22 cellular contexts compared by ENCODE assay signal in genomic region chr19:48053856-48054255, GRCh38. TPM values are rescaled to one million over a fixed set of nuclear protein-coding genes. Genes with fewer than 3 reads are reported as not detected.
"Had no signal": no experiment of that assay in that cellular context is flagged by ENCODE, and none has a peak within 500 bp of the region (broad histone marks: within the 10 kb centered on the region; RNA-seq: fewer than 3 reads in every experiment).

No MANE protein-coding gene starts in this region.

- H3K4me3 ChIP-seq: cardiac muscle cell, left lung, spleen, thoracic aorta had no signal

- H3K4me1 ChIP-seq: left lung, spleen had no signal

- DNase-seq: activated CD4-positive, alpha-beta T cell treated with anti-CD3 and anti-CD28 coated beads, Interleukin-2, amount 50 U/mL, for 1 hour; activated CD8-positive, alpha-beta memory T cell treated with anti-CD3 and anti-CD28 coated beads for 24 hours; activated CD8-positive, alpha-beta memory T cell treated with anti-CD3 and anti-CD28 coated beads, Interleukin-2, amount 50 U/mL, for 48 hours; activated gamma-delta T cell; activated T-cell treated with anti-CD3 and anti-CD28 coated beads, Interleukin-2, amount 50 U/mL, for 72 hours; dermis blood vessel endothelial cell; effector memory CD4-positive, alpha-beta T cell; kidney; left lung; midbrain; nephron progenitor cell; nucleus accumbens; retina; spleen; stimulated activated naive B cell treated with anti-CD40 and anti-IgM and Interleukin-4, amounts not matched to agents 10 μg/mL and 1 μg/mL and 100 μg/mL, for 72 hours had no signal

- ATAC-seq: activated CD4-positive, CD25-positive, alpha-beta regulatory T cell treated with anti-CD3 and anti-CD28 coated beads, Interleukin-2, amount 50 U/mL, for 24 hours; activated naive CD4-positive, alpha-beta T cell treated with anti-CD3 and anti-CD28 coated beads, Interleukin-2, amount 50 U/mL, for 72 hours; activated T-cell treated with anti-CD3 and anti-CD28 coated beads, Interleukin-2, amount 50 U/mL, for 72 hours; left lung; stimulated activated naive B cell treated with anti-CD40 and anti-IgM and Interleukin-4, amounts not matched to agents 10 μg/mL and 1 μg/mL and 100 μg/mL, for 72 hours had no signal

- FAIRE-seq: endothelial cell of umbilical vein, frontal cortex, kidney had no signal

- H3K36me3 ChIP-seq: cardiac muscle cell, left lung had no signal

- H3K27ac ChIP-seq: cardiac muscle cell, left lung, spleen, thoracic aorta had no signal

- H3K27me3 ChIP-seq: cardiac muscle cell, left lung, spleen had no signal

- H3K9me3 ChIP-seq: spleen, thoracic aorta had no signal

RNA-seq across cellular contexts. Expression of gene CABP5, which starts 10.0 kb away (rescaled TPM):
- polyA plus RNA-seq: cardiac muscle cell, endothelial cell of umbilical vein, fibroblast of lung had no signal

RNA-seq across cellular contexts. Expression of gene ELSPBP1, which starts 59.4 kb away (rescaled TPM):
- polyA plus RNA-seq: cardiac muscle cell, endothelial cell of umbilical vein, fibroblast of lung, spleen had no signal
